In the genomic region with DNA sequence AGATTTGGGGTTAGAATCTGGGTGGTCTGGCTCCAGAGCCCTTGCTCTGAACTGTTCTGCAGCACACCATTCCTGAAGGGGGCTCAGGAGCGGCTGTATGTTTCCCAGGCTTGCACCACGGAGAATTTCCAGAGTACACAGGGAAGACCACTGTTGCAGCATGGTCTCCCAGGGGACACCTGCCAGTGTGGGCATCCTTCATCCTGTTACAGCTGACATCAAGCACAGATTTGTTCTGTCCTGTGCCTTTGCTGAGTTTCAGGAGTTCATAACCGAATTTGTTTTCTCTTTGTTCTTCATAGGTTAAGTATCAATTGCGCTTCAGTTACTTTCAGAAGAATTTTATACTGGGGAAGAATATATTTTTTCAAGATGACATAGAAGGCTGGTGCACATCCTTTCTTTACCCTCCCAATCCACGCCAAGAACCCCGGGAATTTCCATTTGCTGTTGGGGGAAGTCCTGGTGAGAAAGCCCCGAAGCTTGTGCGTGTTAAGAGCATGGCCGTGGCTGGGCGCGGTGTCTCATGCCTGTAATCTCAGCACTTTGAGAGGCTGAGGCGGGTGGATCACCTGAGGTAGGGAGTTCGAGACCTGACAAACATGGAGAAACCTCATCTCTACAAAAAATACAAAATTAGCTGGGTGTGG, we compare ENCODE assay signal across 19 cellular contexts. TPM values are rescaled to one million over a fixed set of nuclear protein-coding genes. Genes with fewer than 3 reads are reported as not detected.
DNase-seq lines count a peak whose midpoint lies in the region; ATAC-seq, FAIRE-seq and TF ChIP-seq lines count a peak whose summit lies in the region.
"Had no signal": no experiment of that assay in that cellular context is flagged by ENCODE, and none has a peak within 500 bp of the region (broad histone marks: within the 10 kb centered on the region; RNA-seq: fewer than 3 reads in every experiment).

No MANE protein-coding gene starts in this region.

- no peaks in the 10 kb centered on the region for H3K36me3 Mint-ChIP-seq in memory B cell
- H3K36me3 Mint-ChIP-seq in stimulated activated memory B cell treated with anti-CD40 and anti-IgM and Interleukin-4, amounts not matched to agents 10 μg/mL and 1 μg/mL and 100 μg/mL, for 72 hours = no peaks in the 10 kb centered on the region
- H3K36me3 Mint-ChIP-seq: IgD-negative memory B cell had no signal

- CTCF ChIA-PET in A673 (lab: Charles Lee) = no interaction called here

- no peak overlapping the region for H3K9ac ChIP-seq in Karpas-422 (ENCODE audit: low read length)

- peaks cover 3% of the 10 kb centered on the region for H3K4me1 Mint-ChIP-seq in memory B cell
- H3K4me1 Mint-ChIP-seq in stimulated activated memory B cell treated with anti-CD40 and anti-IgM and Interleukin-4, amounts not matched to agents 10 μg/mL and 1 μg/mL and 100 μg/mL, for 72 hours = peaks cover 20% of the 10 kb centered on the region
- H3K4me1 Mint-ChIP-seq: H9 had no signal

- H3K9me3 ChIP-seq in Karpas-422 (ENCODE audit: low read length) = no peaks in the 10 kb centered on the region
- H3K9me3 ChIP-seq in A673 (ENCODE audit: low read depth, low read length, poor library complexity, severe bottlenecking) = no peaks in the 10 kb centered on the region
- H3K9me3 ChIP-seq: Caco-2 had no signal

- ATAC-seq in memory B cell (ENCODE audit: low read depth) = peak; percentile 87
- peak; percentile 68 for ATAC-seq in stimulated activated memory B cell treated with anti-CD40 and anti-IgM and Interleukin-4, amounts not matched to agents 10 μg/mL and 1 μg/mL and 100 μg/mL, for 72 hours
- ATAC-seq in GM19467 (IDR thresholded peaks at IDR 0.05; ENCODE audit: unreplicated experiment) = no peak

- H3K4me3 Mint-ChIP-seq in memory B cell = no peak overlapping the region
- peak overlapping the region; percentile 22 for H3K4me3 Mint-ChIP-seq in stimulated activated memory B cell treated with anti-CD40 and anti-IgM and Interleukin-4, amounts not matched to agents 10 μg/mL and 1 μg/mL and 100 μg/mL, for 72 hours
- H3K4me3 Mint-ChIP-seq: H9, IgD-negative memory B cell had no signal

- H3K36me3 ChIP-seq in Karpas-422 (ENCODE audit: insufficient read depth, low read length) = no peaks in the 10 kb centered on the region
- no peaks in the 10 kb centered on the region for H3K36me3 ChIP-seq in A673 (ENCODE audit: insufficient read depth, low read length, poor library complexity, severe bottlenecking)

- H3K4me1 ChIP-seq in Karpas-422 (ENCODE audit: low read length) (no peaks in the 10 kb centered on the region), A673 (ENCODE audit: insufficient read depth, low read length, poor library complexity, severe bottlenecking) (peaks cover 3% of the 10 kb centered on the region)
- H3K4me1 ChIP-seq: Caco-2 had no signal

- DNase-seq in stimulated activated CD4-positive, alpha-beta T cell treated with anti-CD3 and anti-CD28 coated beads, Interleukin-15, amount 100 ng/mL, for 24 hours = peak; percentile 3
- no peak for DNase-seq in stimulated activated CD4-positive, alpha-beta T cell treated with anti-CD3 and anti-CD28 coated beads, Interleukin-12 subunit alpha, Interleukin-12 subunit beta, amount 100 ng/mL, for 4 hours
- DNase-seq in GM18507 (ENCODE audit: extremely low spot score, insufficient read length, low read depth) (no peak), memory B cell (ENCODE audit: low spot score in 2 of 2) (peak in 1 of 2 donors; percentile 30), Karpas-422 (no peak), A673 (ENCODE audit: low spot score) (no peak)
- DNase-seq: ACHN, Caco-2, DMS153, H9, NCI-H187, NCI-H345, NCI-H526, SHP77 had no signal

- H4K20me1 ChIP-seq in Karpas-422 (ENCODE audit: insufficient read depth, low read depth, low read length) = no peaks in the 10 kb centered on the region

- H3K4me2 ChIP-seq in Karpas-422 (ENCODE audit: low read depth, low read length, poor library complexity, severe bottlenecking) = no peak overlapping the region

- H3K27ac ChIP-seq in Karpas-422 (ENCODE audit: low read length) (no peak overlapping the region), A673 (ENCODE audit: low read depth, low read length, poor library complexity, severe bottlenecking) (no peak overlapping the region)
- H3K27ac ChIP-seq: HL-60 had no signal

- no peak overlapping the region for H2AFZ ChIP-seq in Karpas-422 (ENCODE audit: low read length)

- H3K27ac Mint-ChIP-seq in memory B cell = no peak overlapping the region
- no peak overlapping the region for H3K27ac Mint-ChIP-seq in stimulated activated memory B cell treated with anti-CD40 and anti-IgM and Interleukin-4, amounts not matched to agents 10 μg/mL and 1 μg/mL and 100 μg/mL, for 72 hours
- H3K27ac Mint-ChIP-seq: H9, IgD-negative memory B cell had no signal

- peaks cover 31% of the 10 kb centered on the region for H3K27me3 Mint-ChIP-seq in memory B cell
- H3K27me3 Mint-ChIP-seq in stimulated activated memory B cell treated with anti-CD40 and anti-IgM and Interleukin-4, amounts not matched to agents 10 μg/mL and 1 μg/mL and 100 μg/mL, for 72 hours = peaks cover 82% of the 10 kb centered on the region

- no TSS peak for BruUV-seq in A673 (replicated peaks; lab: Mats Ljungman, UMichigan)

- H3K27me3 ChIP-seq in Karpas-422 (ENCODE audit: low read length) (no peaks in the 10 kb centered on the region), A673 (replicated peaks; ENCODE audit: insufficient read depth, low read depth, low read length, poor library complexity) (peaks cover 10% of the 10 kb centered on the region)

- no peaks in the 10 kb centered on the region for H3K9me2 ChIP-seq in Karpas-422 (replicated peaks; ENCODE audit: insufficient read depth, low read length)

- H3K79me2 ChIP-seq in Karpas-422 (ENCODE audit: low read length) = no peaks in the 10 kb centered on the region

- TF ChIP-seq CTCF in A673 (conservative IDR thresholded peaks at IDR 0.05; ENCODE audit: low read depth, low read length) = no peak

- peak; percentile 49 for FAIRE-seq in GM18507 (lab: Jason Lieb, UNC)
- FAIRE-seq: HTR-8/SVneo had no signal

- no peaks in the 10 kb centered on the region for H3K9me3 Mint-ChIP-seq in memory B cell
- H3K9me3 Mint-ChIP-seq in stimulated activated memory B cell treated with anti-CD40 and anti-IgM and Interleukin-4, amounts not matched to agents 10 μg/mL and 1 μg/mL and 100 μg/mL, for 72 hours = no peaks in the 10 kb centered on the region
- H3K9me3 Mint-ChIP-seq: H9, IgD-negative memory B cell had no signal

- POLR2A ChIA-PET in A673 (lab: Charles Lee; ENCODE audit: low non-redundant PET) = no interaction called here

- intact Hi-C loops in A673 (cut with micrococcal nuclease; ENCODE audit: unreplicated experiment) = no loop called here

- H3K4me3 ChIP-seq in Karpas-422 (ENCODE audit: low read length) (no peak overlapping the region), A673 (ENCODE audit: low read depth, low read length, poor library complexity, severe bottlenecking) (no peak overlapping the region)

RNA-seq across cellular contexts. Expression of a gene that starts 26.3 kb away (rescaled TPM):
- 0.37 and 0.87 TPM in 2 replicates for total RNA-seq in Karpas-422 (2014; rRNA removed; shearing (Covaris generic); ENCODE audit: low replicate concordance)
- total RNA-seq in A673 (2021) = 9.0 and 13.7 TPM in 2 replicates
